In the genomic region with DNA sequence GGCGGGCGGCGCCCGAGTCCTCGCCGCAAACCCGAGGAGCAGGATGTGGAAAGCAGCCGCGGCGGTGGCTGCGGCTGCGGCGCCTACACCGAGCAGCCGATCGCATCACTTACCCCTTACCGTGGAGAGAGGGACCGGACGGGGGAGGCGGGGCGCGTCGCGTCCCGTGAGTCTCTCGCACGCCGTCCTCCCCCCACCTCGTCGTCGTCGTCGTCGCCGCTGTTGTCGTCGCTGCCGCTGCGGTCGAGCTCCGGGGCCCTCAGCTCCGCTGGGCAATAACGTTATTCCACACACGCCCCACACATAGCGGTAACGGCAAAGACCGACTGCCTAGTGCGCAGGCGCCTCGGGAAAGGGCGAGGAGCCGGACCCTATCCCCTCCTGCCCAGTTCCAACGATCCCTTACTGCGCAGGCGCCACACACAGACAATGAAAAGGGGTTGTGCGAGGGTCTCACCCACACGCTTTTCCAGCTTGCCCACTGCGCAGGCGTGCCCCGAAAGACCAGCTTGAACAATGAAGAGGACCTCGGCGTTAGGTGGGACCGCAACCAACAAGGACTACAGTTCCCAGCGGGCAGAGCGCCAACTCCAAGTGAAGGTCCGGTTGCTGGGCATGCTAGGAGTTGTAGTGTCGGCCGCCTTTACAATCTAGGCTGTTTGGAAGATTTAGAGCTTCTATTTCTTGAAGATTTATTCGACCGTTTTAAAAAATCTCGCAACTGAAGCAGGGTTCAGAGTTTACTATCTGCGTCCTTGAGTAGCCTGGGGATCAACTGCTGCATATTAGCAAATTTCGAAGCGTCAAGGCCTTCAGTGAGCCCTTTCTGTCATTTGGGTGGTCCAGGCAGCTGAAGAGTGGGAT, we compare ENCODE assay signal across 1 cellular context.
TF ChIP-seq lines count a peak whose summit lies in the region.

A gene (minus strand): TSS at position 355 of the 864 bp plus-strand sequence. CDS start 30,001 bp downstream, outside the sequence.

TF ChIP-seq in K562, 482 proteins besides CTCF, POLR2A, EP300 and RAD21 (continued from another document and continues in another):
- TF ChIP-seq, protein P1, sequence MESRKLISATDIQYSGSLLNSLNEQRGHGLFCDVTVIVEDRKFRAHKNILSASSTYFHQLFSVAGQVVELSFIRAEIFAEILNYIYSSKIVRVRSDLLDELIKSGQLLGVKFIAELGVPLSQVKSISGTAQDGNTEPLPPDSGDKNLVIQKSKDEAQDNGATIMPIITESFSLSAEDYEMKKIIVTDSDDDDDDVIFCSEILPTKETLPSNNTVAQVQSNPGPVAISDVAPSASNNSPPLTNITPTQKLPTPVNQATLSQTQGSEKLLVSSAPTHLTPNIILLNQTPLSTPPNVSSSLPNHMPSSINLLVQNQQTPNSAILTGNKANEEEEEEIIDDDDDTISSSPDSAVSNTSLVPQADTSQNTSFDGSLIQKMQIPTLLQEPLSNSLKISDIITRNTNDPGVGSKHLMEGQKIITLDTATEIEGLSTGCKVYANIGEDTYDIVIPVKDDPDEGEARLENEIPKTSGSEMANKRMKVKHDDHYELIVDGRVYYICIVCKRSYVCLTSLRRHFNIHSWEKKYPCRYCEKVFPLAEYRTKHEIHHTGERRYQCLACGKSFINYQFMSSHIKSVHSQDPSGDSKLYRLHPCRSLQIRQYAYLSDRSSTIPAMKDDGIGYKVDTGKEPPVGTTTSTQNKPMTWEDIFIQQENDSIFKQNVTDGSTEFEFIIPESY (CRISPR knock-in tag; IDR thresholded peaks at IDR 0.05), result peak; percentile 77
- TF ChIP-seq ETV5 (CRISPR knock-in tag; IDR thresholded peaks at IDR 0.05; ENCODE audit: low read depth), result peak; percentile 64
- no peak for TF ChIP-seq SMAD2 (IDR thresholded peaks at IDR 0.05; ENCODE audit: low read depth, low read length)
- TF ChIP-seq MTA1 (IDR thresholded peaks at IDR 0.05; ENCODE audit: borderline replicate concordance), result peak; percentile 92
- TF ChIP-seq, protein P2, sequence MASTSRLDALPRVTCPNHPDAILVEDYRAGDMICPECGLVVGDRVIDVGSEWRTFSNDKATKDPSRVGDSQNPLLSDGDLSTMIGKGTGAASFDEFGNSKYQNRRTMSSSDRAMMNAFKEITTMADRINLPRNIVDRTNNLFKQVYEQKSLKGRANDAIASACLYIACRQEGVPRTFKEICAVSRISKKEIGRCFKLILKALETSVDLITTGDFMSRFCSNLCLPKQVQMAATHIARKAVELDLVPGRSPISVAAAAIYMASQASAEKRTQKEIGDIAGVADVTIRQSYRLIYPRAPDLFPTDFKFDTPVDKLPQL (IDR thresholded peaks at IDR 0.05; ENCODE audit: extremely low read depth, insufficient read length), result no peak
- TF ChIP-seq, protein P3, sequence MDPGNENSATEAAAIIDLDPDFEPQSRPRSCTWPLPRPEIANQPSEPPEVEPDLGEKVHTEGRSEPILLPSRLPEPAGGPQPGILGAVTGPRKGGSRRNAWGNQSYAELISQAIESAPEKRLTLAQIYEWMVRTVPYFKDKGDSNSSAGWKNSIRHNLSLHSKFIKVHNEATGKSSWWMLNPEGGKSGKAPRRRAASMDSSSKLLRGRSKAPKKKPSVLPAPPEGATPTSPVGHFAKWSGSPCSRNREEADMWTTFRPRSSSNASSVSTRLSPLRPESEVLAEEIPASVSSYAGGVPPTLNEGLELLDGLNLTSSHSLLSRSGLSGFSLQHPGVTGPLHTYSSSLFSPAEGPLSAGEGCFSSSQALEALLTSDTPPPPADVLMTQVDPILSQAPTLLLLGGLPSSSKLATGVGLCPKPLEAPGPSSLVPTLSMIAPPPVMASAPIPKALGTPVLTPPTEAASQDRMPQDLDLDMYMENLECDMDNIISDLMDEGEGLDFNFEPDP (CRISPR knock-in tag; IDR thresholded peaks at IDR 0.05), result 0 out of 2 replicates have a peak, but pooled peaks have one; percentile 6
- no peak for TF ChIP-seq PTRF (tag; IDR thresholded peaks at IDR 0.05)
- peak; percentile 23 for TF ChIP-seq ASH1L (IDR thresholded peaks at IDR 0.05; ENCODE audit: borderline replicate concordance, low read depth, partially characterized antibody)
- TF ChIP-seq, protein P4, sequence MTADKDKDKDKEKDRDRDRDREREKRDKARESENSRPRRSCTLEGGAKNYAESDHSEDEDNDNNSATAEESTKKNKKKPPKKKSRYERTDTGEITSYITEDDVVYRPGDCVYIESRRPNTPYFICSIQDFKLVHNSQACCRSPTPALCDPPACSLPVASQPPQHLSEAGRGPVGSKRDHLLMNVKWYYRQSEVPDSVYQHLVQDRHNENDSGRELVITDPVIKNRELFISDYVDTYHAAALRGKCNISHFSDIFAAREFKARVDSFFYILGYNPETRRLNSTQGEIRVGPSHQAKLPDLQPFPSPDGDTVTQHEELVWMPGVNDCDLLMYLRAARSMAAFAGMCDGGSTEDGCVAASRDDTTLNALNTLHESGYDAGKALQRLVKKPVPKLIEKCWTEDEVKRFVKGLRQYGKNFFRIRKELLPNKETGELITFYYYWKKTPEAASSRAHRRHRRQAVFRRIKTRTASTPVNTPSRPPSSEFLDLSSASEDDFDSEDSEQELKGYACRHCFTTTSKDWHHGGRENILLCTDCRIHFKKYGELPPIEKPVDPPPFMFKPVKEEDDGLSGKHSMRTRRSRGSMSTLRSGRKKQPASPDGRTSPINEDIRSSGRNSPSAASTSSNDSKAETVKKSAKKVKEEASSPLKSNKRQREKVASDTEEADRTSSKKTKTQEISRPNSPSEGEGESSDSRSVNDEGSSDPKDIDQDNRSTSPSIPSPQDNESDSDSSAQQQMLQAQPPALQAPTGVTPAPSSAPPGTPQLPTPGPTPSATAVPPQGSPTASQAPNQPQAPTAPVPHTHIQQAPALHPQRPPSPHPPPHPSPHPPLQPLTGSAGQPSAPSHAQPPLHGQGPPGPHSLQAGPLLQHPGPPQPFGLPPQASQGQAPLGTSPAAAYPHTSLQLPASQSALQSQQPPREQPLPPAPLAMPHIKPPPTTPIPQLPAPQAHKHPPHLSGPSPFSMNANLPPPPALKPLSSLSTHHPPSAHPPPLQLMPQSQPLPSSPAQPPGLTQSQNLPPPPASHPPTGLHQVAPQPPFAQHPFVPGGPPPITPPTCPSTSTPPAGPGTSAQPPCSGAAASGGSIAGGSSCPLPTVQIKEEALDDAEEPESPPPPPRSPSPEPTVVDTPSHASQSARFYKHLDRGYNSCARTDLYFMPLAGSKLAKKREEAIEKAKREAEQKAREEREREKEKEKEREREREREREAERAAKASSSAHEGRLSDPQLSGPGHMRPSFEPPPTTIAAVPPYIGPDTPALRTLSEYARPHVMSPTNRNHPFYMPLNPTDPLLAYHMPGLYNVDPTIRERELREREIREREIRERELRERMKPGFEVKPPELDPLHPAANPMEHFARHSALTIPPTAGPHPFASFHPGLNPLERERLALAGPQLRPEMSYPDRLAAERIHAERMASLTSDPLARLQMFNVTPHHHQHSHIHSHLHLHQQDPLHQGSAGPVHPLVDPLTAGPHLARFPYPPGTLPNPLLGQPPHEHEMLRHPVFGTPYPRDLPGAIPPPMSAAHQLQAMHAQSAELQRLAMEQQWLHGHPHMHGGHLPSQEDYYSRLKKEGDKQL (CRISPR knock-in tag; IDR thresholded peaks at IDR 0.05; ENCODE audit: borderline replicate concordance), result no peak
- no peak for TF ChIP-seq PHTF2 (CRISPR knock-in tag; IDR thresholded peaks at IDR 0.05)
- TF ChIP-seq SAFB (IDR thresholded peaks at IDR 0.05; ENCODE audit: borderline replicate concordance, low read depth, low read length), result 0 out of 2 replicates have a peak, but pooled peaks have one; percentile 24
- 0 out of 2 replicates have a peak, but pooled peaks have one; percentile 73 for TF ChIP-seq KAT7 (CRISPR knock-in tag; IDR thresholded peaks at IDR 0.05; ENCODE audit: borderline replicate concordance)
- TF ChIP-seq FOXP1 (CRISPR knock-in tag; IDR thresholded peaks at IDR 0.05), result peak; percentile 89
- TF ChIP-seq, protein P5, sequence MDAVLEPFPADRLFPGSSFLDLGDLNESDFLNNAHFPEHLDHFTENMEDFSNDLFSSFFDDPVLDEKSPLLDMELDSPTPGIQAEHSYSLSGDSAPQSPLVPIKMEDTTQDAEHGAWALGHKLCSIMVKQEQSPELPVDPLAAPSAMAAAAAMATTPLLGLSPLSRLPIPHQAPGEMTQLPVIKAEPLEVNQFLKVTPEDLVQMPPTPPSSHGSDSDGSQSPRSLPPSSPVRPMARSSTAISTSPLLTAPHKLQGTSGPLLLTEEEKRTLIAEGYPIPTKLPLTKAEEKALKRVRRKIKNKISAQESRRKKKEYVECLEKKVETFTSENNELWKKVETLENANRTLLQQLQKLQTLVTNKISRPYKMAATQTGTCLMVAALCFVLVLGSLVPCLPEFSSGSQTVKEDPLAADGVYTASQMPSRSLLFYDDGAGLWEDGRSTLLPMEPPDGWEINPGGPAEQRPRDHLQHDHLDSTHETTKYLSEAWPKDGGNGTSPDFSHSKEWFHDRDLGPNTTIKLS (IDR thresholded peaks at IDR 0.05; ENCODE audit: borderline replicate concordance, low read depth), result peak; percentile 87
- TF ChIP-seq POLR2AphosphoS5 (IDR thresholded peaks at IDR 0.05; ENCODE audit: control insufficient read depth, insufficient read depth, low read depth, low read length), result peak; percentile 49; the same call in 1 of the 2 replicates
- TF ChIP-seq, protein P6, sequence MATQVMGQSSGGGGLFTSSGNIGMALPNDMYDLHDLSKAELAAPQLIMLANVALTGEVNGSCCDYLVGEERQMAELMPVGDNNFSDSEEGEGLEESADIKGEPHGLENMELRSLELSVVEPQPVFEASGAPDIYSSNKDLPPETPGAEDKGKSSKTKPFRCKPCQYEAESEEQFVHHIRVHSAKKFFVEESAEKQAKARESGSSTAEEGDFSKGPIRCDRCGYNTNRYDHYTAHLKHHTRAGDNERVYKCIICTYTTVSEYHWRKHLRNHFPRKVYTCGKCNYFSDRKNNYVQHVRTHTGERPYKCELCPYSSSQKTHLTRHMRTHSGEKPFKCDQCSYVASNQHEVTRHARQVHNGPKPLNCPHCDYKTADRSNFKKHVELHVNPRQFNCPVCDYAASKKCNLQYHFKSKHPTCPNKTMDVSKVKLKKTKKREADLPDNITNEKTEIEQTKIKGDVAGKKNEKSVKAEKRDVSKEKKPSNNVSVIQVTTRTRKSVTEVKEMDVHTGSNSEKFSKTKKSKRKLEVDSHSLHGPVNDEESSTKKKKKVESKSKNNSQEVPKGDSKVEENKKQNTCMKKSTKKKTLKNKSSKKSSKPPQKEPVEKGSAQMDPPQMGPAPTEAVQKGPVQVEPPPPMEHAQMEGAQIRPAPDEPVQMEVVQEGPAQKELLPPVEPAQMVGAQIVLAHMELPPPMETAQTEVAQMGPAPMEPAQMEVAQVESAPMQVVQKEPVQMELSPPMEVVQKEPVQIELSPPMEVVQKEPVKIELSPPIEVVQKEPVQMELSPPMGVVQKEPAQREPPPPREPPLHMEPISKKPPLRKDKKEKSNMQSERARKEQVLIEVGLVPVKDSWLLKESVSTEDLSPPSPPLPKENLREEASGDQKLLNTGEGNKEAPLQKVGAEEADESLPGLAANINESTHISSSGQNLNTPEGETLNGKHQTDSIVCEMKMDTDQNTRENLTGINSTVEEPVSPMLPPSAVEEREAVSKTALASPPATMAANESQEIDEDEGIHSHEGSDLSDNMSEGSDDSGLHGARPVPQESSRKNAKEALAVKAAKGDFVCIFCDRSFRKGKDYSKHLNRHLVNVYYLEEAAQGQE (CRISPR knock-in tag; IDR thresholded peaks at IDR 0.05; ENCODE audit: low read depth), result peak; percentile 77; the same call in 1 of the 2 replicates
- TF ChIP-seq POLR2AphosphoS2 (IDR thresholded peaks at IDR 0.05; ENCODE audit: low read length), result no peak
- no peak for TF ChIP-seq ZNF668 (CRISPR knock-in tag; IDR thresholded peaks at IDR 0.05)
- TF ChIP-seq, protein P7, sequence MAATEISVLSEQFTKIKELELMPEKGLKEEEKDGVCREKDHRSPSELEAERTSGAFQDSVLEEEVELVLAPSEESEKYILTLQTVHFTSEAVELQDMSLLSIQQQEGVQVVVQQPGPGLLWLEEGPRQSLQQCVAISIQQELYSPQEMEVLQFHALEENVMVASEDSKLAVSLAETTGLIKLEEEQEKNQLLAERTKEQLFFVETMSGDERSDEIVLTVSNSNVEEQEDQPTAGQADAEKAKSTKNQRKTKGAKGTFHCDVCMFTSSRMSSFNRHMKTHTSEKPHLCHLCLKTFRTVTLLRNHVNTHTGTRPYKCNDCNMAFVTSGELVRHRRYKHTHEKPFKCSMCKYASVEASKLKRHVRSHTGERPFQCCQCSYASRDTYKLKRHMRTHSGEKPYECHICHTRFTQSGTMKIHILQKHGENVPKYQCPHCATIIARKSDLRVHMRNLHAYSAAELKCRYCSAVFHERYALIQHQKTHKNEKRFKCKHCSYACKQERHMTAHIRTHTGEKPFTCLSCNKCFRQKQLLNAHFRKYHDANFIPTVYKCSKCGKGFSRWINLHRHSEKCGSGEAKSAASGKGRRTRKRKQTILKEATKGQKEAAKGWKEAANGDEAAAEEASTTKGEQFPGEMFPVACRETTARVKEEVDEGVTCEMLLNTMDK (IDR thresholded peaks at IDR 0.05; ENCODE audit: borderline replicate concordance, insufficient read depth, low read depth, low read length, poor library complexity, severe bottlenecking), result no peak
- TF ChIP-seq ZC3H11A (IDR thresholded peaks at IDR 0.05; ENCODE audit: low read depth, low read length), result 0 out of 2 replicates have a peak, but pooled peaks have one; percentile 24
- TF ChIP-seq ZNF134 (CRISPR knock-in tag; conservative IDR thresholded peaks at IDR 0.05), result 0 out of 2 replicates have a peak, but pooled peaks have one; percentile 31
- peak in 1 of 2 experiments; percentile 57; a peak in 2 of 4 replicates for TF ChIP-seq SRF (CRISPR knock-in tag; IDR thresholded peaks at IDR 0.05)
- TF ChIP-seq CCNT2 (IDR thresholded peaks at IDR 0.05; ENCODE audit: borderline replicate concordance, extremely low read depth, insufficient read length, low read depth, low read length), result peak; percentile 88
- TF ChIP-seq ZNF79 (CRISPR knock-in tag; IDR thresholded peaks at IDR 0.05; ENCODE audit: low read depth), result 0 out of 2 replicates have a peak, but pooled peaks have one; percentile 27
- TF ChIP-seq, protein P8, sequence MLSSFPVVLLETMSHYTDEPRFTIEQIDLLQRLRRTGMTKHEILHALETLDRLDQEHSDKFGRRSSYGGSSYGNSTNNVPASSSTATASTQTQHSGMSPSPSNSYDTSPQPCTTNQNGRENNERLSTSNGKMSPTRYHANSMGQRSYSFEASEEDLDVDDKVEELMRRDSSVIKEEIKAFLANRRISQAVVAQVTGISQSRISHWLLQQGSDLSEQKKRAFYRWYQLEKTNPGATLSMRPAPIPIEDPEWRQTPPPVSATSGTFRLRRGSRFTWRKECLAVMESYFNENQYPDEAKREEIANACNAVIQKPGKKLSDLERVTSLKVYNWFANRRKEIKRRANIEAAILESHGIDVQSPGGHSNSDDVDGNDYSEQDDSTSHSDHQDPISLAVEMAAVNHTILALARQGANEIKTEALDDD (IDR thresholded peaks at IDR 0.05), result no peak
- peak; percentile 36; the same call in 1 of the 2 replicates for TF ChIP-seq ZNF239 (CRISPR knock-in tag; IDR thresholded peaks at IDR 0.05)
- TF ChIP-seq CHD2 (IDR thresholded peaks at IDR 0.05; ENCODE audit: low read depth, low read length), result no peak
- TF ChIP-seq STAT5B (CRISPR knock-in tag; IDR thresholded peaks at IDR 0.05), result no peak
- TF ChIP-seq, protein P9, sequence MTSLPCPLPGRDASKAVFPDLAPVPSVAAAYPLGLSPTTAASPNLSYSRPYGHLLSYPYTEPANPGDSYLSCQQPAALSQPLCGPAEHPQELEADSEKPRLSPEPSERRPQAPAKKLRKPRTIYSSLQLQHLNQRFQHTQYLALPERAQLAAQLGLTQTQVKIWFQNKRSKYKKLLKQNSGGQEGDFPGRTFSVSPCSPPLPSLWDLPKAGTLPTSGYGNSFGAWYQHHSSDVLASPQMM (CRISPR knock-in tag; IDR thresholded peaks at IDR 0.05), result no peak
- TF ChIP-seq TCF7L2 (IDR thresholded peaks at IDR 0.05; ENCODE audit: low read depth, low read length), result no peak
- TF ChIP-seq ZNF274 (IDR thresholded peaks at IDR 0.05; ENCODE audit: borderline replicate concordance, low read depth, low read length), result no peak
- TF ChIP-seq CBX5 (IDR thresholded peaks at IDR 0.05; ENCODE audit: borderline replicate concordance, low read depth), result no peak
- no peak for TF ChIP-seq MIER1 (IDR thresholded peaks at IDR 0.05; ENCODE audit: low read depth)
- TF ChIP-seq ERF (CRISPR knock-in tag; IDR thresholded peaks at IDR 0.05), result peak; percentile 87; the same call in 1 of the 2 replicates
